ENCODE assay signal across 14 cellular contexts in the genomic region with DNA sequence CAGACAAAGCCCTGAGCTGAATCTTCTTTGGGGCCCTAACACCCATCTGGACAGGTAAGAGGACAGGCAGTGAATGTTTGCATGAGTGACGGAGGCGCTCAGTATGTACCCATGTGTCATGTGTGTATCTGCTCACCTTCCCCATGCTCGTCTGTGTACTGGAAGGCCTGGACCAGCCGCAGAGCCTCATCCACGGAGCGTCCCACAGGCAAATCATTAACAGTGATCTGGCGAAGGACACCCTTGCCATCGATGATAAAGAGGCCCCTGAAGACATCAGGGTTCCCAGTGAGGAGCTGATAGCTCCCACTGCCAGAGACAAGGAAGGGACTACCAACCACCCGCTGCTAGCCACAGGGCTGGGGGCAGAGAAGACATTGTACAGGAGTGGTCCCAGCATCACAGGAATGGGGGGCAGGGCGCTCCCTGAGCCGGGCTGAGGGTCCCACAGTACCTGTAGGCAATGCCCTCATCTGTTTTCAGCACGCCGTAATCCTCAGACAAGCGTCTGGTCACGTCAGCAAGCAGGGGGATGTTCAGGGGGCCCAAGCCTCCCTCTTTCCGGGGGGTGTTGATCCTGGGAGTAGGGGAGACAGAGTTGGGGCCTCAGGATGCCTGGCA. TPM values are rescaled to one million over a fixed set of nuclear protein-coding genes. Genes with fewer than 3 reads are reported as not detected.
DNase-seq lines count a peak whose midpoint lies in the region; ATAC-seq and TF ChIP-seq lines count a peak whose summit lies in the region.
"Had no signal": no experiment of that assay in that cellular context is flagged by ENCODE, and none has a peak within 500 bp of the region (broad histone marks: within the 10 kb centered on the region; RNA-seq: fewer than 3 reads in every experiment).

No MANE protein-coding gene starts in this region.

- no peak overlapping the region for H4K91ac ChIP-seq in trophoblast cell (ENCODE audit: low read depth, low read length)

- H3F3A ChIP-seq in DOHH2 (ENCODE audit: control insufficient read depth, insufficient read depth): 0 out of 2 replicates have a peak, but pooled peaks cover 6% of the 10 kb centered on the region

- H3K9ac ChIP-seq in mucosa of stomach (ENCODE audit: low read length): peak overlapping the region; percentile 91
- no peak overlapping the region for H3K9ac ChIP-seq in trophoblast cell (ENCODE audit: low read length)

- peaks cover 25% of the 10 kb centered on the region for H3K36me3 Mint-ChIP-seq in activated CD4-positive, alpha-beta memory T cell treated with anti-CD3 and anti-CD28 coated beads, Interleukin-2, amount 10 ng/mL, durations not matched to agents 7 days and 5 days (ENCODE audit: low read depth)

- H3K9me3 ChIP-seq in A673 (ENCODE audit: low read depth, low read length, poor library complexity, severe bottlenecking) (no peaks in the 10 kb centered on the region), DOHH2 (ENCODE audit: control insufficient read depth, insufficient read depth, low read length) (no peaks in the 10 kb centered on the region), mucosa of stomach (ENCODE audit: control insufficient read depth, low read length) (no peaks in the 10 kb centered on the region), trophoblast cell (ENCODE audit: insufficient read depth, low read depth, low read length) (no peaks in the 10 kb centered on the region)

- intact Hi-C loops in A673 (cut with micrococcal nuclease; ENCODE audit: unreplicated experiment): no loop called here

- H3K14ac ChIP-seq in trophoblast cell (ENCODE audit: low read length): no peak overlapping the region

- H3K9me2 ChIP-seq in DOHH2 (replicated peaks; ENCODE audit: control insufficient read depth, low read length): no peaks in the 10 kb centered on the region

- H3K27me3 ChIP-seq in A673 (replicated peaks; ENCODE audit: insufficient read depth, low read depth, low read length, poor library complexity) (no peaks in the 10 kb centered on the region), DOHH2 (ENCODE audit: control insufficient read depth, low read length) (no peaks in the 10 kb centered on the region), mucosa of stomach (ENCODE audit: control insufficient read depth, insufficient read depth, low read length) (no peaks in the 10 kb centered on the region), trophoblast cell (ENCODE audit: insufficient read depth, low read length) (no peaks in the 10 kb centered on the region)

- H3K27ac Mint-ChIP-seq in activated CD4-positive, alpha-beta memory T cell treated with anti-CD3 and anti-CD28 coated beads, Interleukin-2, amount 10 ng/mL, durations not matched to agents 7 days and 5 days: no peak overlapping the region

- H3K4me1 Mint-ChIP-seq in activated CD4-positive, alpha-beta memory T cell treated with anti-CD3 and anti-CD28 coated beads, Interleukin-2, amount 10 ng/mL, durations not matched to agents 7 days and 5 days: peaks cover 41% of the 10 kb centered on the region

- no peak for TF ChIP-seq CTCF in A673 (conservative IDR thresholded peaks at IDR 0.05; ENCODE audit: low read depth, low read length)
- TF ChIP-seq CTCF in DOHH2 (IDR thresholded peaks at IDR 0.05; ENCODE audit: low read depth, low read length, poor library complexity, severe bottlenecking): no peak
- no peak for TF ChIP-seq CTCF in GM10248 (IDR thresholded peaks at IDR 0.05; ENCODE audit: control extremely low read depth, extremely low read depth, low read depth, missing control alignments)

- 0 out of 2 replicates have a peak, but pooled peaks cover 3% of the 10 kb centered on the region for H4K20me1 ChIP-seq in DOHH2 (ENCODE audit: control insufficient read depth, insufficient read depth, low read depth, low read length)

- H3K27ac ChIP-seq in A673 (ENCODE audit: low read depth, low read length, poor library complexity, severe bottlenecking) (no peak overlapping the region), DOHH2 (ENCODE audit: low read depth, low read length) (no peak overlapping the region), trophoblast cell (ENCODE audit: low read depth, low read length) (no peak overlapping the region)

- no peak overlapping the region for H2BK12ac ChIP-seq in trophoblast cell (ENCODE audit: low read length)

- CTCF ChIA-PET in A673 (lab: Charles Lee): interaction anchor here (0.6 to 1.7 kb wide), 3 partner anchors 34 to 39 kb away, joined by 4 to 10 read pairs (median 8); no protein-coding TSS in a partner anchor
- CTCF ChIA-PET in activated CD4-positive, alpha-beta memory T cell treated with anti-CD3 and anti-CD28 coated beads, Interleukin-2, amount 10 ng/mL, durations not matched to agents 7 days and 5 days (lab: Charles Lee): interaction anchor here (0.6 to 13.9 kb wide), 7 partner anchors 22 to 170 kb away, joined by 3 to 419 read pairs (median 5); no protein-coding TSS in a partner anchor
- CTCF ChIA-PET in GM10248 (lab: Yijun Ruan, JAX): interaction anchor here (1.3 to 17.0 kb wide), 4 partner anchors 22 to 123 kb away, joined by 4 to 550 read pairs (median 220); a partner anchor contains a TSS

- H3K4me2 ChIP-seq in DOHH2 (ENCODE audit: low read length) (peak overlapping the region; percentile 66), trophoblast cell (ENCODE audit: low read length) (no peak overlapping the region)

- WGBS in trophoblast cell (ENCODE audit: extremely low coverage, insufficient coverage, insufficient read length): no CpG with 5 or more reads among the region's 16 CpGs

- no peak for ATAC-seq in GM21447 (IDR thresholded peaks at IDR 0.05; ENCODE audit: unreplicated experiment)

- H3K9me3 Mint-ChIP-seq in activated CD4-positive, alpha-beta memory T cell treated with anti-CD3 and anti-CD28 coated beads, Interleukin-2, amount 10 ng/mL, durations not matched to agents 7 days and 5 days: no peaks in the 10 kb centered on the region

- H3K4me1 ChIP-seq in A673 (ENCODE audit: insufficient read depth, low read length, poor library complexity, severe bottlenecking) (peaks cover 20% of the 10 kb centered on the region), DOHH2 (ENCODE audit: control insufficient read depth, low read length) (peaks cover 32% of the 10 kb centered on the region), mucosa of stomach (ENCODE audit: control insufficient read depth, insufficient read depth, low read length) (peaks cover 41% of the 10 kb centered on the region), trophoblast cell (ENCODE audit: control insufficient read depth in 1 of 2, insufficient read depth in 2 of 2, low read length in 2 of 2) (peaks cover 4 to 9% of the 10 kb centered on the region in 2 experiments)

- no peaks in the 10 kb centered on the region for H3K27me3 Mint-ChIP-seq in activated CD4-positive, alpha-beta memory T cell treated with anti-CD3 and anti-CD28 coated beads, Interleukin-2, amount 10 ng/mL, durations not matched to agents 7 days and 5 days

- no peak overlapping the region for H4K8ac ChIP-seq in trophoblast cell (ENCODE audit: low read depth, low read length)

- no peak overlapping the region for H2BK5ac ChIP-seq in trophoblast cell (ENCODE audit: low read depth, low read length, poor library complexity)

- H3K79me2 ChIP-seq in DOHH2 (ENCODE audit: control insufficient read depth, low read length) (peaks cover 21% of the 10 kb centered on the region), trophoblast cell (ENCODE audit: control insufficient read depth, insufficient read depth, low read length, poor library complexity) (peaks cover 6% of the 10 kb centered on the region)

- H4K12ac ChIP-seq in trophoblast cell (ENCODE audit: low read depth, low read length): no peak overlapping the region

- H2AFZ ChIP-seq in trophoblast cell (ENCODE audit: insufficient read depth, low read length, poor library complexity): no peak overlapping the region

- POLR2A ChIA-PET in A673 (lab: Charles Lee; ENCODE audit: low non-redundant PET) (interaction anchor here (0.7 kb wide), 1 partner anchor 67 kb away, joined by 6 read pairs; no protein-coding TSS in a partner anchor), GM10248 (lab: Yijun Ruan, JAX) (interaction anchor here (0.6 to 1.0 kb wide), 3 partner anchors 11 to 61 kb away, joined by 3 to 4 read pairs (median 3); no protein-coding TSS in a partner anchor)
- POLR2A ChIA-PET in activated CD4-positive, alpha-beta memory T cell treated with anti-CD3 and anti-CD28 coated beads, Interleukin-2, amount 10 ng/mL, durations not matched to agents 7 days and 5 days (lab: Charles Lee): interaction anchor here (1.0 to 14.7 kb wide), 6 partner anchors 8 to 85 kb away, joined by 3 to 574 read pairs (median 12); a partner anchor contains a TSS

- peak overlapping the region; percentile 24 for H3K4me3 Mint-ChIP-seq in activated CD4-positive, alpha-beta memory T cell treated with anti-CD3 and anti-CD28 coated beads, Interleukin-2, amount 10 ng/mL, durations not matched to agents 7 days and 5 days

- no TSS peak for BruUV-seq in A673 (replicated peaks; lab: Mats Ljungman, UMichigan)

- H3K4ac ChIP-seq in trophoblast cell (ENCODE audit: low read depth, low read length): no peak overlapping the region

- peaks cover 6% of the 10 kb centered on the region for H3K79me1 ChIP-seq in trophoblast cell (ENCODE audit: low read length)

- no peak overlapping the region for H3K18ac ChIP-seq in trophoblast cell (ENCODE audit: low read length)

- peak overlapping the region; percentile 64 for H3K4me3 ChIP-seq in A673 (ENCODE audit: low read depth, low read length, poor library complexity, severe bottlenecking)
- H3K4me3 ChIP-seq in DOHH2 (ENCODE audit: low read length): peak overlapping the region; percentile 74; the same call in 1 of the 2 replicates
- H3K4me3 ChIP-seq in mucosa of stomach (ENCODE audit: low read length): no peak overlapping the region
- no peak overlapping the region for H3K4me3 ChIP-seq in trophoblast cell (ENCODE audit: low read depth, low read length)

- DNase-seq in A673 (ENCODE audit: low spot score) (no peak), GM10248 (ENCODE audit: extremely low spot score) (no peak), islet precursor cell (no peak), trophoblast cell (no peak)
- DNase-seq in activated CD4-positive, alpha-beta memory T cell treated with anti-CD3 and anti-CD28 coated beads, Interleukin-2, amount 10 ng/mL, durations not matched to agents 7 days and 5 days: no peak
- DNase-seq: activated CD8-positive, alpha-beta memory T cell treated with anti-CD3 and anti-CD28 coated beads, Interleukin-2, amount 50 U/mL, for 48 hours; C1 segment of cervical spinal cord; NCI-H2171 treated with DMSO at 0.1 percent for 48 hours; stimulated activated CD4-positive, alpha-beta T cell treated with anti-CD3 and anti-CD28 coated beads, Interleukin-4, amount 100 ng/mL, for 24 hours; stimulated activated naive CD4-positive, alpha-beta T cell treated with Interleukin-2 at 50 U/mL for 16 hours had no signal

- H2AK5ac ChIP-seq in trophoblast cell (ENCODE audit: low read length): no peak overlapping the region

- H2BK120ac ChIP-seq in trophoblast cell (ENCODE audit: insufficient read depth, low read length, poor library complexity): no peak overlapping the region

- peaks cover 20% of the 10 kb centered on the region for H3K36me3 ChIP-seq in A673 (ENCODE audit: insufficient read depth, low read length, poor library complexity, severe bottlenecking)
- peaks cover 16% of the 10 kb centered on the region for H3K36me3 ChIP-seq in DOHH2 (ENCODE audit: control insufficient read depth, low read length)
- no peaks in the 10 kb centered on the region for H3K36me3 ChIP-seq in mucosa of stomach (ENCODE audit: control insufficient read depth, insufficient read depth, low read length)
- peaks cover 17% of the 10 kb centered on the region in 2 experiments for H3K36me3 ChIP-seq in trophoblast cell (ENCODE audit: control insufficient read depth in 1 of 2, insufficient read depth in 2 of 2, low read length in 2 of 2)

- H3K23ac ChIP-seq in trophoblast cell (ENCODE audit: low read length): no peak overlapping the region

RNA-seq across cellular contexts. Expression of a gene that starts 1.8 kb away (rescaled TPM):
- 406 and 429 TPM in 2 replicates for total RNA-seq in A673 (2021)
- 100 to 1,000 TPM; 234 to 240 TPM for total RNA-seq in activated CD4-positive, alpha-beta memory T cell treated with anti-CD3 and anti-CD28 coated beads, Interleukin-2, amount 10 ng/mL, durations not matched to agents 7 days and 5 days
- polyA plus RNA-seq in trophoblast cell (2013): 187 and 189 TPM in 2 replicates

RNA-seq across cellular contexts. Expression of a gene that starts 2.0 kb away (rescaled TPM):
- total RNA-seq in A673 (2021): 45.2 and 53.4 TPM in 2 replicates
- 10 to 100 TPM; 19.2 to 25.5 TPM for total RNA-seq in activated CD4-positive, alpha-beta memory T cell treated with anti-CD3 and anti-CD28 coated beads, Interleukin-2, amount 10 ng/mL, durations not matched to agents 7 days and 5 days
- 19.0 and 19.9 TPM in 2 replicates for polyA plus RNA-seq in trophoblast cell (2013)
- total RNA-seq: epithelial cell of proximal tubule had no signal

RNA-seq across cellular contexts. Expression of a gene that starts 6.6 kb away (rescaled TPM):
- 97.7 and 99.7 TPM in 2 replicates for total RNA-seq in A673 (2021)
- total RNA-seq in activated CD4-positive, alpha-beta memory T cell treated with anti-CD3 and anti-CD28 coated beads, Interleukin-2, amount 10 ng/mL, durations not matched to agents 7 days and 5 days: 10 to 100 TPM; 34.8 to 38.4 TPM
- polyA plus RNA-seq in trophoblast cell (2013): 16.0 and 17.3 TPM in 2 replicates

RNA-seq across cellular contexts. Expression of a gene that starts 8.5 kb away (rescaled TPM):
- total RNA-seq in A673 (2021): 27.7 and 28.6 TPM in 2 replicates
- 100 to 1,000 TPM; 197 TPM for total RNA-seq in activated CD4-positive, alpha-beta memory T cell treated with anti-CD3 and anti-CD28 coated beads, Interleukin-2, amount 10 ng/mL, durations not matched to agents 7 days and 5 days
- polyA plus RNA-seq in trophoblast cell (2013): 81.3 and 87.5 TPM in 2 replicates

RNA-seq across cellular contexts. Expression of a gene that starts 24.5 kb away (rescaled TPM):
- total RNA-seq in A673 (2021): 25.8 and 34.1 TPM in 2 replicates
- 10 to 100 TPM; 17.0 to 17.8 TPM for total RNA-seq in activated CD4-positive, alpha-beta memory T cell treated with anti-CD3 and anti-CD28 coated beads, Interleukin-2, amount 10 ng/mL, durations not matched to agents 7 days and 5 days
- polyA plus RNA-seq in trophoblast cell (2013): 28.7 and 30.7 TPM in 2 replicates

Comparison
In these comparisons a context has a peak if more than half of its experiments do, and no peak if none do; other contexts are left out.
1. H3K4me3 ChIP-seq: peak in A673 (single experiment) and DOHH2 (single experiment); none in mucosa of stomach (single experiment) and trophoblast cell (single experiment).